8 cellular contexts compared by ENCODE assay signal in the genomic region with DNA sequence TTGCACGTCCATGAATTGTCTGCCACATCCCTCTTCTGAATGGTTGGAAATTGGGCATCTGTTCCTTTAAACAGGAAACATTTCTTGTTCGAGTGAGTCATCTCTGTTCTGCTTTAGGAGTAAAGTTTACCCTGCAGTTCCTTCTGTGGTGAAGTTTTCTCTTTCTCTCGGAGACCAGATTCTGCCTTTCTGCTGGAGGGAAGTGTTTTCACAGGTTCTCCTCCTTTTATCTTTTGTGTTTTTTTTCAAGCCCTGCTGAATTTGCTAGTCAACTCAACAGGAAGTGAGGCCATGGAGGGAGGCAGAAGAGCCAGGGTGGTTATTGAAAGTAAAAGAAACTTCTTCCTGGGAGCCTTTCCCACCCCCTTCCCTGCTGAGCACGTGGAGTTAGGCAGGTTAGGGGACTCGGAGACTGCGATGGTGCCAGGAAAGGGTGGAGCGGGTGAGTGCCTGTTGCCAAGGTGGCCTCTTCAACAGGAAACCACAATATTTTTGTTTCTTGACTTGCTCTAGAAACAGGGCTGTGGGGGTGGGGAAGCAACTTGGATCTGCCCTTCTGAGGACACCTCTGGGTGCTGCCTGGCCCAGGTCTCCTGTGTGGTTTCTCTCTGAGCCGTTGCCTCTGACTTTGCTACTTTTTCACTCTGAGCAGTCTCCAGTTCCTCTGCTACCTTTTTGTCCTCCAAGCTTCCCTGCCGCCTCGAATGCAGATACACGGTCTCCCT. TPM values are rescaled to one million over a fixed set of nuclear protein-coding genes. Genes with fewer than 3 reads are reported as not detected.
DNase-seq lines count a peak whose midpoint lies in the region; FAIRE-seq and TF ChIP-seq lines count a peak whose summit lies in the region.

No MANE protein-coding gene starts in this region.

- WGBS in GM23248 (ENCODE audit: low coverage in 1 of 2, low lambda C conversion rate in 2 of 2, missing lambda C conversion rate in 2 of 2), 2 experiments, result 0 to 1% methylated on average over 11 of the region's 11 CpGs

- peak overlapping the region in 4 of 5 experiments; percentile 57 to 95 (median 78) for H3K27ac Mint-ChIP-seq in brain

- H2AFZ ChIP-seq in GM23248, result peak overlapping the region; percentile 93

- no peaks in the 10 kb centered on the region for H3K9me3 Mint-ChIP-seq in brain

- peaks cover 19% of the 10 kb centered on the region for H3K4me1 Mint-ChIP-seq in brain

- H3K27me3 Mint-ChIP-seq in brain, result peaks cover 10% of the 10 kb centered on the region

- DNase-seq in Daoy (ENCODE audit: low read depth), result peak; percentile 95
- peak; percentile 92 for DNase-seq in GM23248
- DNase-seq in Kasumi-1 (lab: John Stamatoyannopoulos, UW), result peak; percentile 98
- DNase-seq in iris pigment epithelial cell (ENCODE audit: low read depth), result peak; percentile 88
- DNase-seq in stimulated activated CD4-positive, alpha-beta T cell treated with anti-CD3 and anti-CD28 coated beads, Interleukin-15, amount 100 ng/mL, for 1 hour (ENCODE audit: low read depth in 1 of 2, low spot score in 1 of 2), result peak; percentile 52 to 86
- DNase-seq in D721Med (ENCODE audit: insufficient read length, low spot score), result no peak

- H3K4me2 ChIP-seq in GM23248 (ENCODE audit: unreplicated experiment), result peak overlapping the region; percentile 95

- TF ChIP-seq CTCF in brain (conservative IDR thresholded peaks at IDR 0.05) (no peak), D721Med (IDR thresholded peaks at IDR 0.05; ENCODE audit: insufficient read depth, missing control alignments) (no peak)

- FAIRE-seq in TTC549 (lab: Jason Lieb, UNC), result peak; percentile 54
- FAIRE-seq in D721Med (lab: Jason Lieb, UNC), result no peak

- H3F3A ChIP-seq in GM23248 (ENCODE audit: insufficient read depth), result peaks cover 18% of the 10 kb centered on the region

- no peaks in the 10 kb centered on the region for H4K20me1 ChIP-seq in GM23248 (ENCODE audit: insufficient read depth)

- peak overlapping the region; percentile 51 to 90 (median 80) for H3K4me3 Mint-ChIP-seq in brain

- no peaks in the 10 kb centered on the region for H3K36me3 Mint-ChIP-seq in brain

- H3K9ac ChIP-seq in GM23248, result peak overlapping the region; percentile 94

- peak overlapping the region; percentile 97 for H3K27ac ChIP-seq in GM23248

- peak overlapping the region; percentile 92 for H3K4me3 ChIP-seq in GM23248

- H3K4me1 ChIP-seq in GM23248 (ENCODE audit: insufficient read depth), result peaks cover 22% of the 10 kb centered on the region

- H3K9me2 ChIP-seq in GM23248 (ENCODE audit: insufficient read depth), result no peaks in the 10 kb centered on the region

- peaks cover 45% of the 10 kb centered on the region for H3K79me2 ChIP-seq in GM23248 (ENCODE audit: insufficient read depth)

- no peaks in the 10 kb centered on the region for H3K36me3 ChIP-seq in GM23248 (ENCODE audit: low read depth)

- H3K27me3 ChIP-seq in GM23248 (replicated peaks; ENCODE audit: insufficient read depth), result no peaks in the 10 kb centered on the region

- H3K9me3 ChIP-seq in GM23248 (ENCODE audit: low read depth), result no peaks in the 10 kb centered on the region

- in situ Hi-C loops in GM23248 (cut with MboI), result no loop called here

RNA-seq across cellular contexts. Expression of gene CASP8, which starts 2.2 kb away (rescaled TPM):
- 18.5 and 33.4 TPM in 2 replicates for total RNA-seq in Daoy (2014; rRNA removed; shearing (Covaris generic))
- total RNA-seq in GM23248 (2014; rRNA removed; shearing (Covaris generic)), result 13.9 and 20.8 TPM in 2 replicates
- polyA plus RNA-seq in GM23248 (2016; fragmentation: Nextera tagmentation; extraction: Ambion mirVana), result 11.7 and 12.2 TPM in 2 replicates
- 0.83 TPM for polyA plus RNA-seq in brain (ENCODE audit: insufficient read depth, low read depth, low replicate concordance)
